ENCODE assay signal across 31 cellular contexts in genomic region chr9:6781476-6781875, GRCh38. TPM values are rescaled to one million over a fixed set of nuclear protein-coding genes. Genes with fewer than 3 reads are reported as not detected.
DNase-seq lines count a peak whose midpoint lies in the region; ATAC-seq and TF ChIP-seq lines count a peak whose summit lies in the region.
"Had no signal": no experiment of that assay in that cellular context is flagged by ENCODE, and none has a peak within 500 bp of the region (broad histone marks: within the 10 kb centered on the region; RNA-seq: fewer than 3 reads in every experiment).

No MANE protein-coding gene starts in this region.

- H3K27me3 ChIP-seq in BLaER1 = no peaks in the 10 kb centered on the region
- H3K27me3 ChIP-seq: esophagus squamous epithelium, gastrocnemius medialis, ovary, vagina had no signal

- no peak overlapping the region for H3K4me3 ChIP-seq in BLaER1
- H3K4me3 ChIP-seq in fibroblast of pulmonary artery (replicated peaks; ENCODE audit: low read depth, low read length) = no peak overlapping the region
- no peak overlapping the region for H3K4me3 ChIP-seq in mucosa of descending colon
- H3K4me3 ChIP-seq: A549, esophagus squamous epithelium, gastrocnemius medialis, GM12878, HAP-1, ovary, smooth muscle cell, vagina had no signal

- intact Hi-C loops in mucosa of descending colon (cut with DNase I, micrococcal nuclease) = no loop called here

- DNase-seq in NCI-H774 (lab: John Stamatoyannopoulos, UW) (peak; percentile 39), fibroblast of pulmonary artery (ENCODE audit: low read depth) (peak; percentile 25), mucosa of descending colon (no peak), dedifferentiated amniotic fluid mesenchymal stem cell (ENCODE audit: extremely low spot score) (no peak)
- DNase-seq: activated CD4-positive, alpha-beta T cell treated with anti-CD3 and anti-CD28 coated beads for 4 hours; activated effector memory CD4-positive, alpha-beta T cell treated with anti-CD3 and anti-CD28 coated beads, Interleukin-2, amount 50 U/mL, for 16 hours; activated T-cell treated with anti-CD3 and anti-CD28 coated beads, Interleukin-2, amount 50 U/mL, for 1 hour; CD8-positive, alpha-beta memory T cell; dermis blood vessel endothelial cell; DMS 273 treated with DMSO at 0.1 percent for 48 hours; esophagus squamous epithelium; gastrocnemius medialis; Karpas-422; NCI-H1417 treated with DMSO at 0.1 percent for 48 hours; NCI-H2081 treated with DMSO at 0.1 percent for 48 hours; nephron progenitor cell; ovary; retina; stimulated activated naive CD8-positive, alpha-beta T cell treated with anti-CD3 and anti-CD28 coated beads, Interleukin-15, Interleukin-2, amounts not matched to agents 100 U/mL and 50 U/mL, for 24 hours; SW 1271; T-helper 9 cell had no signal

- H3K36me3 ChIP-seq in BLaER1 = 0 out of 2 replicates have a peak, but pooled peaks cover 4% of the 10 kb centered on the region
- no peaks in the 10 kb centered on the region for H3K36me3 ChIP-seq in mucosa of descending colon (ENCODE audit: low read depth)
- H3K36me3 ChIP-seq: esophagus squamous epithelium, gastrocnemius medialis, HAP-1, ovary, vagina had no signal

- H3K9me3 ChIP-seq in BLaER1 = no peaks in the 10 kb centered on the region
- no peaks in the 10 kb centered on the region for H3K9me3 ChIP-seq in mucosa of descending colon
- H3K9me3 ChIP-seq: A549, esophagus squamous epithelium, gastrocnemius medialis, HAP-1, ovary, vagina had no signal

- H3K27ac ChIP-seq in BLaER1 = no peak overlapping the region
- H3K27ac ChIP-seq: A549, esophagus squamous epithelium, gastrocnemius medialis, HL-60, ovary, vagina had no signal

- H3K4me1 ChIP-seq in BLaER1 (peaks cover 78% of the 10 kb centered on the region), mucosa of descending colon (ENCODE audit: low read depth) (peaks cover 12% of the 10 kb centered on the region)

- TF ChIP-seq CTCF in fibroblast of pulmonary artery (IDR thresholded peaks at IDR 0.05; ENCODE audit: low read length, missing control alignments) (no peak), mucosa of descending colon (IDR thresholded peaks at IDR 0.05) (no peak)

- H4K20me1 ChIP-seq in BLaER1 = peaks cover 86% of the 10 kb centered on the region

- peak; percentile 47 for ATAC-seq in mucosa of descending colon
- ATAC-seq in GM18873 (IDR thresholded peaks at IDR 0.05; ENCODE audit: low FRiP score, unreplicated experiment) = no peak
- ATAC-seq in GM21367 (IDR thresholded peaks at IDR 0.05; ENCODE audit: unreplicated experiment) = no peak
- no peak for ATAC-seq in GM19023 (IDR thresholded peaks at IDR 0.05; ENCODE audit: unreplicated experiment)
- ATAC-seq: A549; GM12878; stimulated activated naive CD8-positive, alpha-beta T cell treated with anti-CD3 and anti-CD28 coated beads, Interleukin-15, Interleukin-2, amounts not matched to agents 100 U/mL and 50 U/mL, for 24 hours had no signal

- H3K9ac ChIP-seq in BLaER1 = no peak overlapping the region

- H3K4me2 ChIP-seq in BLaER1 = peak overlapping the region; percentile 50; the same call in 1 of the 2 replicates
- H3K4me2 ChIP-seq: A549, smooth muscle cell had no signal

RNA-seq across cellular contexts. Expression of gene KDM4C, which starts 23.7 kb away (rescaled TPM):
- total RNA-seq in mucosa of descending colon = 10 to 100 TPM; 44.6 to 74.9 (median 50.9) TPM

Comparison
In these comparisons a context has a peak if more than half of its experiments do, and no peak if none do; other contexts are left out.
1. DNase-seq: peak in NCI-H774 (single experiment) and fibroblast of pulmonary artery (single experiment); none in mucosa of descending colon (0 of 3) and dedifferentiated amniotic fluid mesenchymal stem cell (single experiment).